Comparison of ENCODE assay signal across 10 cellular contexts in genomic region chr20:51732454-51732791, GRCh38. TPM values are rescaled to one million over a fixed set of nuclear protein-coding genes. Genes with fewer than 3 reads are reported as not detected.
DNase-seq lines count a peak whose midpoint lies in the region; ATAC-seq and TF ChIP-seq lines count a peak whose summit lies in the region.
"Had no signal": no experiment of that assay in that cellular context is flagged by ENCODE, and none has a peak within 500 bp of the region (broad histone marks: within the 10 kb centered on the region; RNA-seq: fewer than 3 reads in every experiment).

No MANE protein-coding gene starts in this region.

- H3K27me3 Mint-ChIP-seq in stimulated activated naive CD8-positive, alpha-beta T cell treated with anti-CD3 and anti-CD28 coated beads, Interleukin-15, amount 100 ng/mL, for 72 hours, result peaks cover 13% of the 10 kb centered on the region

- intact Hi-C loops in right cardiac atrium (cut with DNase I), result no loop called here

- peak; percentile 55 to 65 for ATAC-seq in right cardiac atrium
- ATAC-seq in stimulated activated naive CD8-positive, alpha-beta T cell treated with anti-CD3 and anti-CD28 coated beads, Interleukin-15, amount 100 ng/mL, for 72 hours, result peak; percentile 65
- no peak for ATAC-seq in HG03469 (IDR thresholded peaks at IDR 0.05; ENCODE audit: unreplicated experiment)
- ATAC-seq: K562 had no signal

- no peaks in the 10 kb centered on the region for H3K9me3 ChIP-seq in right cardiac atrium (ENCODE audit: control insufficient read depth, low read length)

- H3K4me1 ChIP-seq in right cardiac atrium (ENCODE audit: control insufficient read depth, insufficient read depth, low read length), result peaks cover 3% of the 10 kb centered on the region
- H3K4me1 ChIP-seq: parathyroid adenoma had no signal

- no peaks in the 10 kb centered on the region for H3K27me3 ChIP-seq in right cardiac atrium (ENCODE audit: control insufficient read depth, insufficient read depth)

- H3K9me3 Mint-ChIP-seq in stimulated activated naive CD8-positive, alpha-beta T cell treated with anti-CD3 and anti-CD28 coated beads, Interleukin-15, amount 100 ng/mL, for 72 hours, result no peaks in the 10 kb centered on the region

- in situ Hi-C loops in astrocyte of the cerebellum (cut with HindIII; ENCODE audit: low sequenced_read_pairs) (no loop called here), KBM-7 (cut with MboI; ENCODE audit: low pct_unique_long_range_greater_than_20kb, low sequenced_read_pairs) (no loop called here)

- DNase-seq in LHCN-M2 (ENCODE audit: low read depth) (peak; percentile 13), astrocyte of the cerebellum (ENCODE audit: low read depth) (peak; percentile 38), right cardiac atrium (no peak), KBM-7 (no peak), epidermal melanocyte (ENCODE audit: insufficient read length, low spot score) (no peak)
- no peak for DNase-seq in stimulated activated naive CD8-positive, alpha-beta T cell treated with anti-CD3 and anti-CD28 coated beads, Interleukin-15, amount 100 ng/mL, for 72 hours
- no peak for DNase-seq in stimulated activated CD4-positive, alpha-beta T cell treated with anti-CD3 and anti-CD28 coated beads, Interleukin-4, amount 100 ng/mL, for 1 hour

- peak overlapping the region in 1 of 2 donors; percentile 98 for H3K27ac Mint-ChIP-seq in stimulated activated naive CD8-positive, alpha-beta T cell treated with anti-CD3 and anti-CD28 coated beads, Interleukin-15, amount 100 ng/mL, for 72 hours

- 55% methylated on average over 2 of the region's 2 CpGs for WGBS in right cardiac atrium

- TF ChIP-seq CTCF in astrocyte of the cerebellum (IDR thresholded peaks at IDR 0.05; ENCODE audit: low read depth, low read length, missing control alignments), result no peak

- H3K4me3 Mint-ChIP-seq in stimulated activated naive CD8-positive, alpha-beta T cell treated with anti-CD3 and anti-CD28 coated beads, Interleukin-15, amount 100 ng/mL, for 72 hours, result peak overlapping the region; percentile 47 to 77

- no peak overlapping the region for H3K27ac ChIP-seq in right cardiac atrium (ENCODE audit: low read length)
- H3K27ac ChIP-seq: parathyroid adenoma had no signal

- H3K4me1 Mint-ChIP-seq in stimulated activated naive CD8-positive, alpha-beta T cell treated with anti-CD3 and anti-CD28 coated beads, Interleukin-15, amount 100 ng/mL, for 72 hours, result peaks cover 13% of the 10 kb centered on the region

- no peak overlapping the region for H3K4me3 ChIP-seq in astrocyte of the cerebellum (ENCODE audit: low read depth, low read length)
- H3K4me3 ChIP-seq in right cardiac atrium (ENCODE audit: low read length), result no peak overlapping the region
- H3K4me3 ChIP-seq: K562 had no signal

RNA-seq across cellular contexts. Expression of gene ATP9A, which starts 35.8 kb away (rescaled TPM):
- total RNA-seq in LHCN-M2 (2014; rRNA removed) (1.8 and 2.0 TPM in 2 replicates), right cardiac atrium (10 to 100 TPM; 18.4 to 23.9 (median 19.9) TPM)
- 7.6 TPM for polyA plus RNA-seq in LHCN-M2 (2012)
- polyA plus RNA-seq in right cardiac atrium, result 6.2 TPM

Comparison
In these comparisons a context has a peak if more than half of its experiments do, and no peak if none do; other contexts are left out.
1. DNase-seq: peak in LHCN-M2 (single experiment) and astrocyte of the cerebellum (single experiment); none in right cardiac atrium (0 of 3), stimulated activated naive CD8-positive, alpha-beta T cell treated with anti-CD3 and anti-CD28 coated beads, Interleukin-15, amount 100 ng/mL, for 72 hours (0 of 2), stimulated activated CD4-positive, alpha-beta T cell treated with anti-CD3 and anti-CD28 coated beads, Interleukin-4, amount 100 ng/mL, for 1 hour (single experiment), KBM-7 (single experiment) and epidermal melanocyte (single experiment).